Comparison of ENCODE assay signal across 9 cellular contexts in genomic region chr1:155277896-155278688, GRCh38. TPM values are rescaled to one million over a fixed set of nuclear protein-coding genes. Genes with fewer than 3 reads are reported as not detected.
DNase-seq lines count a peak whose midpoint lies in the region; TF ChIP-seq lines count a peak whose summit lies in the region.
"Had no signal": no experiment of that assay in that cellular context is flagged by ENCODE, and none has a peak within 500 bp of the region (broad histone marks: within the 10 kb centered on the region; RNA-seq: fewer than 3 reads in every experiment).

No MANE protein-coding gene starts in this region.

- H3K27me3 ChIP-seq in prostate gland (replicated peaks; ENCODE audit: insufficient read depth) = no peaks in the 10 kb centered on the region

- in situ Hi-C loops in Caki2 (cut with HindIII; ENCODE audit: low pct_unique_long_range_greater_than_20kb, low sequenced_read_pairs) (no loop called here), KBM-7 (cut with MboI; ENCODE audit: low pct_unique_long_range_greater_than_20kb, low sequenced_read_pairs) (no loop called here)

- TF ChIP-seq POLR2A in prostate gland (IDR thresholded peaks at IDR 0.05) = no peak

- H3K27ac ChIP-seq in RWPE1 (peak overlapping the region; percentile 74), prostate gland (peak overlapping the region; percentile 76 to 83)

- H3K9me3 ChIP-seq in prostate gland = no peaks in the 10 kb centered on the region

- no peaks in the 10 kb centered on the region for H3K36me3 ChIP-seq in prostate gland

- TF ChIP-seq CTCF in RWPE1 (conservative IDR thresholded peaks at IDR 0.05; ENCODE audit: low read depth) (peak; percentile 43), prostate gland (IDR thresholded peaks at IDR 0.05) (peak in 2 of 4 experiments; percentile 28 to 39)

- peak; percentile 65 for DNase-seq in Caki2 (ENCODE audit: low read depth)
- DNase-seq in KBM-7 = peak; percentile 67
- peak; percentile 58 for DNase-seq in RWPE1 (ENCODE audit: low spot score)
- peak; percentile 53 for DNase-seq in activated gamma-delta T cell (lab: John Stamatoyannopoulos, UW)
- peak in 40 of 42 donors; percentile 15 to 79 (median 48) for DNase-seq in head of caudate nucleus
- peak; percentile 26 for DNase-seq in prostate gland (ENCODE audit: low spot score)
- peak; percentile 64 for DNase-seq in ureter (ENCODE audit: low spot score)
- DNase-seq in hippocampal formation (lab: John Stamatoyannopoulos, UW) = no peak

- peaks cover 4% of the 10 kb centered on the region for H3K4me1 ChIP-seq in prostate gland (replicated peaks)

- WGBS in prostate gland = 2% methylated on average over 28 of the region's 29 CpGs

- intact Hi-C loops in head of caudate nucleus (cut with DNase I) (loop anchor here (5.0 kb wide), 1 partner anchor 44 kb away; the partner anchor contains the start of gene RUSC1), prostate gland (cut with DNase I) (loop anchor here (5.0 to 10.0 kb wide), 3 partner anchors 227 to 314 kb away; partner anchors contain the start of gene ASH1L)

- POLR2A ChIA-PET in RWPE1 (lab: Yijun Ruan, JAX; ENCODE audit: low non-redundant PET) = interaction anchor here (0.6 to 0.7 kb wide), 2 partner anchors 28 to 34 kb away, joined by 3 read pairs; no protein-coding TSS in a partner anchor

- H3K4me3 ChIP-seq in prostate gland = peak overlapping the region; percentile 56 to 64

- CTCF ChIA-PET in RWPE1 (lab: Yijun Ruan, JAX) = interaction anchor here (0.5 to 1.3 kb wide), 10 partner anchors 12 to 313 kb away, joined by 3 to 4 read pairs (median 4); no protein-coding TSS in a partner anchor

RNA-seq across cellular contexts. Expression of gene HCN3, which starts 0.8 kb away (rescaled TPM):
- 0.06 and 0.84 TPM in 2 replicates for total RNA-seq in Caki2 (2014; rRNA removed; shearing (Covaris generic); ENCODE audit: low replicate concordance)
- total RNA-seq in prostate gland (1 to 10 TPM; 1.9 to 2.6 TPM), ureter (4.7 TPM)

RNA-seq across cellular contexts. Expression of gene CLK2, which starts 4.8 kb away (rescaled TPM):
- 30.8 and 32.8 TPM in 2 replicates for total RNA-seq in Caki2 (2014; rRNA removed; shearing (Covaris generic); ENCODE audit: low replicate concordance)
- total RNA-seq in prostate gland (10 to 100 TPM; 28.1 to 56.5 TPM), ureter (80.5 TPM)

RNA-seq across cellular contexts. Expression of gene SCAMP3, which starts 15.9 kb away (rescaled TPM):
- 52.5 and 77.8 TPM in 2 replicates for total RNA-seq in Caki2 (2014; rRNA removed; shearing (Covaris generic); ENCODE audit: low replicate concordance)
- total RNA-seq in prostate gland (10 to 100 TPM; 84.1 to 97.8 TPM), ureter (62.6 TPM)

RNA-seq across cellular contexts. Expression of gene ENTREP3, which starts 22.8 kb away (rescaled TPM):
- 4.3 and 7.1 TPM in 2 replicates for total RNA-seq in Caki2 (2014; rRNA removed; shearing (Covaris generic); ENCODE audit: low replicate concordance)
- total RNA-seq in prostate gland = 10 to 100 TPM; 19.6 to 24.3 TPM
- 21.8 TPM for total RNA-seq in ureter

RNA-seq across cellular contexts. Expression of gene PKLR, which starts 23.1 kb away (rescaled TPM):
- total RNA-seq in Caki2 (2014; rRNA removed; shearing (Covaris generic); ENCODE audit: low replicate concordance) = not detected in 2 replicates
- total RNA-seq in prostate gland = not detected
- total RNA-seq in ureter = not detected
- total RNA-seq: T-helper 1 cell treated with Interleukin-12 subunit alpha and Interleukin-12 subunit beta and Interleukin-4 antibody, amounts not matched to agents 30 ng/mL and 1 ng/mL, for 36 hours had no signal

Comparison
In these comparisons a context has a peak if more than half of its experiments do, and no peak if none do; other contexts are left out.
1. DNase-seq: peak in Caki2 (single experiment), KBM-7 (single experiment), RWPE1 (single experiment), activated gamma-delta T cell (single experiment), head of caudate nucleus (40 of 42), prostate gland (single experiment) and ureter (single experiment); none in hippocampal formation (0 of 2).